ENCODE assay signal across 1 cellular context in the genomic region with DNA sequence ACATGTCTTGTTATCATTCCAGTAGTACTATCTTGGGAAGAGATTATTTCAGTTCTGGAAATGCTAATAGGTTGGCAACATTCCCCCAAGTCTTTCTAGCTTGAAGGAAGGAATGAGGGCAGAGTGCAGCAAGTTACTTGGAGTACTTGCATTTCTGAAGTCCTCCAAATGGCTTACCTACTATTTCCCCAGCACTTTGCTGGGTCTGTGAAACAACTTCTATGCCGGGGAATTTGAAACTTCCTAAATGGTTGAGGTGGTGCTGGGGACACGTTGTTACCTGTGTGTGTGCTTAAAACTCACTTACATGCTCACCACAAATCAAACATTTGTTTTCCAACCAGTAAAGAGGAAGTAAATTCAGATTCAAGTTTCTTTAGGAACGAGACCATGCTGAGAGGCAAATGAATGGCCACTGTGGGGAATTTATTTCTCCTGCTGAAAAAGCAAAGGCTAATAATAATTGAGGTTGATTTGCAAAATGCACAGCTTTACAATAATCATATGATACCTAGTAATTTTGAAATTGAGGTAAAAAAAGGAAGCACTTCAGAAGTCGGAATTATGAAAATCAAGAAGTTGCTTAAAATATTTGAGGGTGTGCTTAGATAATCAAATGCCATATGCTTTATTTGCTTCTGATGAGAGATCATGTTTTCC.
TF ChIP-seq lines count a peak whose summit lies in the region.

No MANE protein-coding gene starts in this region.

TF ChIP-seq in GM23338, 12 proteins besides CTCF, POLR2A, EP300 and RAD21:
- TF ChIP-seq, protein P1, sequence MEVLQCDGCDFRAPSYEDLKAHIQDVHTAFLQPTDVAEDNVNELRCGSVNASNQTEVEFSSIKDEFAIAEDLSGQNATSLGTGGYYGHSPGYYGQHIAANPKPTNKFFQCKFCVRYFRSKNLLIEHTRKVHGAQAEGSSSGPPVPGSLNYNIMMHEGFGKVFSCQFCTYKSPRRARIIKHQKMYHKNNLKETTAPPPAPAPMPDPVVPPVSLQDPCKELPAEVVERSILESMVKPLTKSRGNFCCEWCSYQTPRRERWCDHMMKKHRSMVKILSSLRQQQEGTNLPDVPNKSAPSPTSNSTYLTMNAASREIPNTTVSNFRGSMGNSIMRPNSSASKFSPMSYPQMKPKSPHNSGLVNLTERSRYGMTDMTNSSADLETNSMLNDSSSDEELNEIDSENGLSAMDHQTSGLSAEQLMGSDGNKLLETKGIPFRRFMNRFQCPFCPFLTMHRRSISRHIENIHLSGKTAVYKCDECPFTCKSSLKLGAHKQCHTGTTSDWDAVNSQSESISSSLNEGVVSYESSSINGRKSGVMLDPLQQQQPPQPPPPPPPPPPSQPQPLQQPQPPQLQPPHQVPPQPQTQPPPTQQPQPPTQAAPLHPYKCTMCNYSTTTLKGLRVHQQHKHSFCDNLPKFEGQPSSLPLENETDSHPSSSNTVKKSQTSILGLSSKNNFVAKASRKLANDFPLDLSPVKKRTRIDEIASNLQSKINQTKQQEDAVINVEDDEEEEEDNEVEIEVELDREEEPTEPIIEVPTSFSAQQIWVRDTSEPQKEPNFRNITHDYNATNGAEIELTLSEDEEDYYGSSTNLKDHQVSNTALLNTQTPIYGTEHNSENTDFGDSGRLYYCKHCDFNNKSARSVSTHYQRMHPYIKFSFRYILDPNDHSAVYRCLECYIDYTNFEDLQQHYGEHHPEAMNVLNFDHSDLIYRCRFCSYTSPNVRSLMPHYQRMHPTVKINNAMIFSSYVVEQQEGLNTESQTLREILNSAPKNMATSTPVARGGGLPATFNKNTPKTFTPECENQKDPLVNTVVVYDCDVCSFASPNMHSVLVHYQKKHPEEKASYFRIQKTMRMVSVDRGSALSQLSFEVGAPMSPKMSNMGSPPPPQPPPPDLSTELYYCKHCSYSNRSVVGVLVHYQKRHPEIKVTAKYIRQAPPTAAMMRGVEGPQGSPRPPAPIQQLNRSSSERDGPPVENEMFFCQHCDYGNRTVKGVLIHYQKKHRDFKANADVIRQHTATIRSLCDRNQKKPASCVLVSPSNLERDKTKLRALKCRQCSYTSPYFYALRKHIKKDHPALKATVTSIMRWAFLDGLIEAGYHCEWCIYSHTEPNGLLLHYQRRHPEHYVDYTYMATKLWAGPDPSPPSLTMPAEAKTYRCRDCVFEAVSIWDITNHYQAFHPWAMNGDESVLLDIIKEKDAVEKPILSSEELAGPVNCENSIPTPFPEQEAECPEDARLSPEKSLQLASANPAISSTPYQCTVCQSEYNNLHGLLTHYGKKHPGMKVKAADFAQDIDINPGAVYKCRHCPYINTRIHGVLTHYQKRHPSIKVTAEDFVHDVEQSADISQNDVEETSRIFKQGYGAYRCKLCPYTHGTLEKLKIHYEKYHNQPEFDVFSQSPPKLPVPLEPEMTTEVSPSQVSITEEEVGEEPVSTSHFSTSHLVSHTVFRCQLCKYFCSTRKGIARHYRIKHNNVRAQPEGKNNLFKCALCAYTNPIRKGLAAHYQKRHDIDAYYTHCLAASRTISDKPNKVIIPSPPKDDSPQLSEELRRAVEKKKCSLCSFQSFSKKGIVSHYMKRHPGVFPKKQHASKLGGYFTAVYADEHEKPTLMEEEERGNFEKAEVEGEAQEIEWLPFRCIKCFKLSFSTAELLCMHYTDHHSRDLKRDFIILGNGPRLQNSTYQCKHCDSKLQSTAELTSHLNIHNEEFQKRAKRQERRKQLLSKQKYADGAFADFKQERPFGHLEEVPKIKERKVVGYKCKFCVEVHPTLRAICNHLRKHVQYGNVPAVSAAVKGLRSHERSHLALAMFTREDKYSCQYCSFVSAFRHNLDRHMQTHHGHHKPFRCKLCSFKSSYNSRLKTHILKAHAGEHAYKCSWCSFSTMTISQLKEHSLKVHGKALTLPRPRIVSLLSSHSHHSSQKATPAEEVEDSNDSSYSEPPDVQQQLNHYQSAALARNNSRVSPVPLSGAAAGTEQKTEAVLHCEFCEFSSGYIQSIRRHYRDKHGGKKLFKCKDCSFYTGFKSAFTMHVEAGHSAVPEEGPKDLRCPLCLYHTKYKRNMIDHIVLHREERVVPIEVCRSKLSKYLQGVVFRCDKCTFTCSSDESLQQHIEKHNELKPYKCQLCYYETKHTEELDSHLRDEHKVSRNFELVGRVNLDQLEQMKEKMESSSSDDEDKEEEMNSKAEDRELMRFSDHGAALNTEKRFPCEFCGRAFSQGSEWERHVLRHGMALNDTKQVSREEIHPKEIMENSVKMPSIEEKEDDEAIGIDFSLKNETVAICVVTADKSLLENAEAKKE (CRISPR knock-in tag; IDR thresholded peaks at IDR 0.05) = peak; percentile 72; the same call in 1 of the 2 replicates
- no peak for TF ChIP-seq EZH2 (IDR thresholded peaks at IDR 0.05; ENCODE audit: low read depth, unreplicated experiment)
